ENCODE assay signal across 12 cellular contexts in the genomic region with DNA sequence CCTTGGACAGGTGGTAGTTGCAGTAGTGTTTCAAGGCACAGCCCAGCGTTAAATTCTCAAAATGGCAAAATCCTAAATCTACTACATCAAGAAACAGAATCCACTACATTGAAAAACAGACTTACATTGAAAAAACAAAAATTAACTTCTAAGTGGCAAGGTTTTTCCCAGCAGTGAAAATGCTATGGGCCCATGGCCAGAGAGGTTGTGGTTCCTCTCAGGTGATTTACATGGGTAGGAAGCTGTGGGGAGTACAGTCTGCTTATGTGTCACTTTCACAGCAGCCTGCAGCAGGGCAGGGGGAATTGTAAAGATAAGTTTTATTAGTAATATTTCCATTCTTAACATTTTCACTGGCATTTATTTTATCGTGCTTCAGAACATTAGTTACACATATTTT. TPM values are rescaled to one million over a fixed set of nuclear protein-coding genes. Genes with fewer than 3 reads are reported as not detected.
DNase-seq lines count a peak whose midpoint lies in the region; ATAC-seq, FAIRE-seq and TF ChIP-seq lines count a peak whose summit lies in the region.
"Had no signal": no experiment of that assay in that cellular context is flagged by ENCODE, and none has a peak within 500 bp of the region (broad histone marks: within the 10 kb centered on the region; RNA-seq: fewer than 3 reads in every experiment).

No MANE protein-coding gene starts in this region.

- no peak for TF ChIP-seq POLR2A in GM12878 (IDR thresholded peaks at IDR 0.05; ENCODE audit: low read depth, low read length)

- no peaks in the 10 kb centered on the region for H3K27me3 ChIP-seq in GM12878 (replicated peaks in 1 of 2; ENCODE audit: control insufficient read depth in 2 of 2, insufficient read depth in 2 of 2, low read length in 1 of 2)
- H3K27me3 ChIP-seq: vagina had no signal

- H3K9me3 ChIP-seq in GM12878 (replicated peaks; ENCODE audit: control insufficient read depth, insufficient read depth, low read length): peaks cover 12% of the 10 kb centered on the region; the same call in 2 of the 3 replicates
- H3K9me3 ChIP-seq: vagina had no signal

- H4K20me1 ChIP-seq in GM12878 (ENCODE audit: control insufficient read depth, insufficient read depth): no peaks in the 10 kb centered on the region

- SMC1A ChIA-PET in GM12878 (lab: Charles Lee; ENCODE audit: uncharacterized antibody, unreplicated experiment): interaction anchor here (1.0 to 2.1 kb wide), 5 partner anchors 10 to 666 kb away, joined by 3 to 8 read pairs (median 3); no protein-coding TSS in a partner anchor

- WGBS in GM12878 (ENCODE audit: insufficient coverage, insufficient replicate concordance, low lambda C conversion rate, missing lambda C conversion rate): 61% methylated on average over 2 of the region's 2 CpGs

- no peak overlapping the region for H3K4me3 ChIP-seq in GM12878
- H3K4me3 ChIP-seq: coronary artery, vagina had no signal

- no peak for TF ChIP-seq RAD21 in GM12878 (IDR thresholded peaks at IDR 0.05; ENCODE audit: insufficient read depth, low read depth, low read length)

- 0 out of 4 replicates have a peak, but pooled peaks of 1 of the 2 experiments have one; percentile 46 for TF ChIP-seq EP300 in GM12878 (IDR thresholded peaks at IDR 0.05; ENCODE audit: borderline replicate concordance in 1 of 2, control insufficient read depth in 1 of 2, low read depth in 2 of 2, low read length in 2 of 2)

- no peaks in the 10 kb centered on the region for H3K79me2 ChIP-seq in GM12878 (ENCODE audit: control insufficient read depth, insufficient read depth, low read length)

- ATAC-seq in GM19023 (IDR thresholded peaks at IDR 0.05; ENCODE audit: unreplicated experiment) (peak; percentile 94), GM21528 (IDR thresholded peaks at IDR 0.05; ENCODE audit: low FRiP score, unreplicated experiment) (peak; percentile 97), HG03060 (IDR thresholded peaks at IDR 0.05; ENCODE audit: low read depth, unreplicated experiment) (peak; percentile 90), GM12878 (peak; percentile 93)
- ATAC-seq: naive thymus-derived CD4-positive, alpha-beta T cell had no signal

- BruUV-seq in GM12878 (replicated peaks; lab: Mats Ljungman, UMichigan): no TSS peak

- peak overlapping the region; percentile 69 for H3K27ac ChIP-seq in GM12878 (ENCODE audit: control insufficient read depth, insufficient read depth)
- H3K27ac ChIP-seq: coronary artery, vagina had no signal

- intact Hi-C loops in GM12878 (cut with micrococcal nuclease; ENCODE audit: unreplicated experiment): loop anchor here (5.0 to 10.0 kb wide), 2 partner anchors 50 to 288 kb away; a partner anchor contains a TSS

- H3K9ac ChIP-seq in GM12878 (ENCODE audit: control insufficient read depth, insufficient read depth, low read length): no peak overlapping the region

- H3K4me1 ChIP-seq in GM12878 (ENCODE audit: control insufficient read depth, insufficient read depth, low read length): peaks cover 25% of the 10 kb centered on the region
- H3K4me1 ChIP-seq: vagina had no signal

- peaks cover 0 to 3% of the 10 kb centered on the region in 2 experiments; a peak in 1 of 4 replicates for H3K36me3 ChIP-seq in GM12878 (ENCODE audit: control insufficient read depth in 2 of 2, insufficient read depth in 2 of 2, low read length in 1 of 2)
- H3K36me3 ChIP-seq: vagina had no signal

- no peak for FAIRE-seq in GM12878 (lab: Jason Lieb, UNC)
- FAIRE-seq: small intestine had no signal

- H3K4me2 ChIP-seq in GM12878 (ENCODE audit: control insufficient read depth, insufficient read depth): peak overlapping the region; percentile 54; the same call in 1 of the 2 replicates

- in situ Hi-C loops in GM12878 (cut with MboI): no loop called here

- TF ChIP-seq CTCF in GM12878 (IDR thresholded peaks at IDR 0.05 in 2 of 3, conservative IDR thresholded peaks at IDR 0.05 in 1 of 3; ENCODE audit: control insufficient read depth in 2 of 3, extremely low read depth in 1 of 3, insufficient read depth in 1 of 3, low read depth in 3 of 3, low read length in 3 of 3): no peak

- CTCF ChIA-PET in GM12878 (lab: Yijun Ruan, JAX): no interaction called here

- H2AFZ ChIP-seq in GM12878 (ENCODE audit: control insufficient read depth, low read depth, low read length): no peak overlapping the region

- DNase-seq in GM12878 (ENCODE audit: low read depth, low spot score): peak; percentile 45
- DNase-seq in NCI-H510A treated with DMSO at 0.1 percent for 48 hours (lab: John Stamatoyannopoulos, UW): no peak
- no peak for DNase-seq in D341Med (ENCODE audit: low spot score)
- no peak for DNase-seq in RPMI8226
- DNase-seq: naive thymus-derived CD4-positive, alpha-beta T cell; small intestine; SW 1271 had no signal

- RAD21 ChIA-PET in GM12878 (lab: Charles Lee; ENCODE audit: unreplicated experiment): interaction anchor here (1.3 to 1.4 kb wide), 2 partner anchors 18 to 23 kb away, joined by 3 to 4 read pairs; no protein-coding TSS in a partner anchor

- POLR2A ChIA-PET in GM12878 (lab: Charles Lee): interaction anchor here (0.6 kb wide), 1 partner anchor 292 kb away, joined by 4 read pairs; no protein-coding TSS in a partner anchor

TF ChIP-seq in GM12878, 131 proteins besides CTCF, POLR2A, EP300 and RAD21 (continues in another document):
- TF ChIP-seq BACH1 (IDR thresholded peaks at IDR 0.05; ENCODE audit: borderline replicate concordance) (peak; percentile 16; the same call in 1 of the 2 replicates), POLR2AphosphoS2 (IDR thresholded peaks at IDR 0.05; ENCODE audit: low read depth, low read length) (no peak), WRNIP1 (IDR thresholded peaks at IDR 0.05; ENCODE audit: borderline replicate concordance, low read depth, low read length) (no peak), RCOR1 (conservative IDR thresholded peaks at IDR 0.05; ENCODE audit: low read depth, low read length) (no peak), TAF1 (IDR thresholded peaks at IDR 0.05; ENCODE audit: borderline replicate concordance, low read depth, low read length) (no peak), NFXL1 (IDR thresholded peaks at IDR 0.05; ENCODE audit: borderline replicate concordance) (no peak), TARDBP (IDR thresholded peaks at IDR 0.05; ENCODE audit: borderline replicate concordance) (no peak)
- TF ChIP-seq, protein P1, sequence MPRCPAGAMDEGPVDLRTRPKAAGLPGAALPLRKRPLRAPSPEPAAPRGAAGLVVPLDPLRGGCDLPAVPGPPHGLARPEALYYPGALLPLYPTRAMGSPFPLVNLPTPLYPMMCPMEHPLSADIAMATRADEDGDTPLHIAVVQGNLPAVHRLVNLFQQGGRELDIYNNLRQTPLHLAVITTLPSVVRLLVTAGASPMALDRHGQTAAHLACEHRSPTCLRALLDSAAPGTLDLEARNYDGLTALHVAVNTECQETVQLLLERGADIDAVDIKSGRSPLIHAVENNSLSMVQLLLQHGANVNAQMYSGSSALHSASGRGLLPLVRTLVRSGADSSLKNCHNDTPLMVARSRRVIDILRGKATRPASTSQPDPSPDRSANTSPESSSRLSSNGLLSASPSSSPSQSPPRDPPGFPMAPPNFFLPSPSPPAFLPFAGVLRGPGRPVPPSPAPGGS (IDR thresholded peaks at IDR 0.05; ENCODE audit: borderline replicate concordance, insufficient read depth, low read depth, low read length, poor library complexity, severe bottlenecking): no peak

RNA-seq across cellular contexts. Expression of a gene that starts 24.9 kb away (rescaled TPM):
- 80.0 and 84.1 TPM in 2 replicates for total RNA-seq in GM12878 (2013; cell fraction: nucleolus; rRNA removed)
- total RNA-seq in GM12878 (2014; rRNA removed) (27.6 and 37.5 TPM in 2 replicates), GM12878 (2014; rRNA removed; fragmentation: Illumina TruSeq; extraction: Trizol) (31.2 and 33.1 TPM in 2 replicates), GM12878 (2021) (40.8 and 42.7 TPM in 2 replicates)
- 14.3 TPM for polyA plus RNA-seq in GM12878 (2011; ENCODE audit: low read depth)
- polyA plus RNA-seq in GM12878 (2011; rRNA removed) (81.5 and 114 TPM in 2 replicates), GM12878 (2014; fragmentation: Illumina TruSeq; extraction: Trizol) (36.2 and 43.8 TPM in 2 replicates), GM12878 (2014; fragmentation: Nextera tagmentation; extraction: Ambion mirVana) (10 to 100 TPM; 14.0 to 22.4 TPM), GM12878 (2014; rRNA removed) (30.8 and 33.3 TPM in 2 replicates), GM12878 (2016; fragmentation: Nextera tagmentation; extraction: Ambion mirVana) (10 to 100 TPM; 23.3 to 24.1 TPM)
- polyA plus RNA-seq in GM12878 (2011; cell fraction: cytosol; rRNA removed): 26.4 and 29.1 TPM in 2 replicates
- polyA plus RNA-seq in GM12878 (2011; cell fraction: nucleus; rRNA removed): 54.2 and 84.1 TPM in 2 replicates
- 21.6 TPM in 2 replicates for polyA plus RNA-seq in GM12878 (2012)
- polyA minus RNA-seq in GM12878 (2011; rRNA and poly(A)+ RNA removed): 43.7 and 56.2 TPM in 2 replicates
- polyA minus RNA-seq in GM12878 (2011; cell fraction: cytosol; rRNA and poly(A)+ RNA removed): 15.7 and 28.3 TPM in 2 replicates
- 76.4 and 118 TPM in 2 replicates for polyA minus RNA-seq in GM12878 (2011; cell fraction: nucleus; rRNA and poly(A)+ RNA removed)

RNA-seq across cellular contexts. Expression of a gene that starts 52.4 kb away (rescaled TPM):
- total RNA-seq in GM12878 (2013; cell fraction: nucleolus; rRNA removed): 1.9 and 2.4 TPM in 2 replicates
- total RNA-seq in GM12878 (2014; rRNA removed) (0.16 and 0.23 TPM in 2 replicates), GM12878 (2014; rRNA removed; fragmentation: Illumina TruSeq; extraction: Trizol) (0.67 and 0.74 TPM in 2 replicates), GM12878 (2021) (0.43 and 0.44 TPM in 2 replicates)
- not detected for polyA plus RNA-seq in GM12878 (2011; ENCODE audit: low read depth)
- polyA plus RNA-seq in GM12878 (2011; rRNA removed) (0.10 and 0.19 TPM in 2 replicates), GM12878 (2014; fragmentation: Illumina TruSeq; extraction: Trizol) (0.69 and 0.89 TPM in 2 replicates), GM12878 (2014; fragmentation: Nextera tagmentation; extraction: Ambion mirVana) (under 1 TPM; 0.32 to 0.38 TPM), GM12878 (2014; rRNA removed) (0.08 and 0.27 TPM in 2 replicates), GM12878 (2016; fragmentation: Nextera tagmentation; extraction: Ambion mirVana) (under 1 TPM; 0.16 to 0.29 TPM)
- polyA plus RNA-seq in GM12878 (2011; cell fraction: cytosol; rRNA removed): not detected in 2 replicates
- polyA plus RNA-seq in GM12878 (2011; cell fraction: nucleus; rRNA removed): 0.03 and 0.10 TPM in 2 replicates
- polyA plus RNA-seq in GM12878 (2012): 0.07 TPM in 1 of 2 replicates, not detected in the other
- not detected in 2 replicates for polyA minus RNA-seq in GM12878 (2011; rRNA and poly(A)+ RNA removed)
- not detected in 2 replicates for polyA minus RNA-seq in GM12878 (2011; cell fraction: cytosol; rRNA and poly(A)+ RNA removed)
- polyA minus RNA-seq in GM12878 (2011; cell fraction: nucleus; rRNA and poly(A)+ RNA removed): not detected in 2 replicates
- total RNA-seq: naive thymus-derived CD4-positive, alpha-beta T cell; vagina had no signal
- polyA plus RNA-seq: naive thymus-derived CD4-positive, alpha-beta T cell had no signal
